In the genomic region with DNA sequence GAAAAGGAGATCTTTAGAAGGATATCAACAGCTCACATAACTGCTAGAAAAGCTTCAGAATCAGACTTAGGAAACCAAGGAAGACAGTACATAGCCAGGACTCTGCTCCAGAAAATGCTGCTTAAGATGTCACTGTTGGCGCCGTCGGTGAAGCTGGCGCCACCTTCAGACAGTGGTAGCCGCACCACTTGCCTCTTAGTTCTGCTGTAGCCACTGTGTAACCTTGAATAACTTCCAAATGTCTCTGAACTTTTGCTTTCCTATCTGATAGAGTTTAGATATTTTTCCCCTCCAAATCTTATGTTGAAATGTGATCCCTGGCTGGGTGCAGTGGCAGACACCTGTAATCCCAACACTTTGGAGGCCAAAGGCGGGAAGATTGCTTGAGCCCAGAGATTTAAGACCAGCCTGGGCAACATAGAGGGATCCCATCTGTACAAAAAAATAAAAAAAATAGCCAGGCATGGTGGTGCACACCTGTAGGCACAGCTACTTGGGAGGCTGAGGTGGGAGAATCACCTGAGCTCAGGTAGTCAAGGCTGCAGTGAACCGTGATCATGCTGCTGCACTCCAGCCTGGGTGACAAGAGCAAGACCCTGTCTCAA, we compare ENCODE assay signal across 10 cellular contexts. TPM values are rescaled to one million over a fixed set of nuclear protein-coding genes. Genes with fewer than 3 reads are reported as not detected.
A peak's percentile ranks its signal among the peaks of the same experiment; 100 is the strongest.
DNase-seq lines count a peak whose midpoint lies in the region; ATAC-seq and TF ChIP-seq lines count a peak whose summit lies in the region.
"Had no signal": no experiment of that assay in that cellular context is flagged by ENCODE, and none has a peak within 500 bp of the region (broad histone marks: within the 10 kb centered on the region; RNA-seq: fewer than 3 reads in every experiment).

No MANE protein-coding gene starts in this region.

- H3K27me3 Mint-ChIP-seq in HFFc6 (ENCODE audit: insufficient read depth): peaks cover 14% of the 10 kb centered on the region

- H3K9me3 Mint-ChIP-seq in HFFc6: no peaks in the 10 kb centered on the region

- TF ChIP-seq CTCF in HFFc6 (IDR thresholded peaks at IDR 0.05) (peak; percentile 44), astrocyte of the spinal cord (IDR thresholded peaks at IDR 0.05; ENCODE audit: low read depth, low read length) (peak; percentile 58)

- peak; percentile 95 for ATAC-seq in left lobe of liver
- no peak for ATAC-seq in HG03108 (IDR thresholded peaks at IDR 0.05; ENCODE audit: unreplicated experiment)
- ATAC-seq in GM18873 (IDR thresholded peaks at IDR 0.05; ENCODE audit: low FRiP score, unreplicated experiment): no peak

- H3K27ac Mint-ChIP-seq in HFFc6: no peak overlapping the region

- H3K4me1 Mint-ChIP-seq in HFFc6 (ENCODE audit: low read depth): no peaks in the 10 kb centered on the region

- H3K4me3 ChIP-seq in astrocyte of the spinal cord (ENCODE audit: low read depth, low read length): no peak overlapping the region

- in situ Hi-C loops in astrocyte of the spinal cord (cut with HindIII; ENCODE audit: low sequenced_read_pairs): no loop called here

- peak; percentile 49 for DNase-seq in D341Med (ENCODE audit: low spot score)
- no peak for DNase-seq in HFFc6
- DNase-seq in astrocyte of the spinal cord (ENCODE audit: low read depth, low spot score): no peak
- DNase-seq in left lobe of liver (ENCODE audit: low spot score): no peak
- DNase-seq in DMS79 (lab: John Stamatoyannopoulos, UW): no peak
- no peak for DNase-seq in RKO (ENCODE audit: low spot score)
- DNase-seq: central memory CD4-positive, alpha-beta T cell; NCI-H146 had no signal

- no peak overlapping the region for H3K4me3 Mint-ChIP-seq in HFFc6

- no peaks in the 10 kb centered on the region for H3K36me3 Mint-ChIP-seq in HFFc6 (ENCODE audit: low read depth)

RNA-seq across cellular contexts. Expression of a gene that starts 6.3 kb away (rescaled TPM):
- total RNA-seq in HFFc6 (2021; fragmentation: NEBNext Ultra II Directional; extraction: Animal tissue kit (Norgen Biotek cat#: 25700)): 1 to 10 TPM; 5.0 to 6.2 (median 5.8) TPM
- 10.1 TPM for total RNA-seq in left lobe of liver

RNA-seq across cellular contexts. Expression of a gene that starts 27.0 kb away (rescaled TPM):
- total RNA-seq in HFFc6 (2021; fragmentation: NEBNext Ultra II Directional; extraction: Animal tissue kit (Norgen Biotek cat#: 25700)): not detected
- not detected for total RNA-seq in left lobe of liver
